7 cellular contexts compared by ENCODE assay signal in the genomic region with DNA sequence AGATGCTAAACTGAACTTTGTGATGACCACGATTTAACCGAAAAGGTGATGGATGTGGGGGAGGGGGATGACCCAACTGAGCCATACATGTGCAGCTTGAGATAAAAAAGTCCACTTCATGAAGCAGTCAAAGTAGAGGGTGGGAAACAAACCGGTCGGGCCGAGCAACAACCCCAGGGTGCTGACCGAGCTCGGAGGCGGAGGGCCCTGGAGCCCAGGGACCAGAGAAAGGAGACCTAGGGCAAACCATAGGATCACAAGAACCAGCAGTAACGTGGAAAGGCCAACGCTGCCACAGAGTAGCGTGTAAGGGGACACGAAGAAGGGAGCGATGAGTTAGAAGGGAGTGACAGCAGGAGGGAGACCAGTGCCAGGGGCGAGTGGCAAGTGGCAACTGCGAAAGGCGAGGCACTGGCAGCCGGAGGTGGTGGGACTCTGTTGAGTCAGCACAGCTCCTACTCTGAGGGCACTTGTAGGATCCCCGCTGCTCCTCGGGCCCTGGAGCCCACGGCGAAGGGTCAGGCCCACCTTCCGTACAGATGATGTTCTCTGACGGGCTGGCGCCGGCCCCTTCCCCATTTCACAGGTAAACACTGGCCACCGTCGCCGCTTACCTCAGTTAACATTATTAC. TPM values are rescaled to one million over a fixed set of nuclear protein-coding genes. Genes with fewer than 3 reads are reported as not detected.
DNase-seq lines count a peak whose midpoint lies in the region; ATAC-seq and TF ChIP-seq lines count a peak whose summit lies in the region.

No MANE protein-coding gene starts in this region.

- no peaks in the 10 kb centered on the region for H3K9me3 ChIP-seq in left lung

- ATAC-seq in GM18502 (IDR thresholded peaks at IDR 0.05; ENCODE audit: poor library complexity, unreplicated experiment) (peak; percentile 45), HG02588 (IDR thresholded peaks at IDR 0.05; ENCODE audit: unreplicated experiment) (peak; percentile 35), left lung (peak; percentile 71)

- intact Hi-C loops in left lung (cut with DNase I): no loop called here

- H3K36me3 ChIP-seq in left lung: no peaks in the 10 kb centered on the region

- no peaks in the 10 kb centered on the region for H3K27me3 ChIP-seq in left lung

- H3K4me3 ChIP-seq in left lung: peak overlapping the region; percentile 65 to 88

- no peak for TF ChIP-seq CTCF in left lung (IDR thresholded peaks at IDR 0.05)

- H3K4me1 ChIP-seq in left lung: peaks cover 3 to 50% of the 10 kb centered on the region in 2 donors

- H3K27ac ChIP-seq in cingulate gyrus (ENCODE audit: low read depth, low read length): peak overlapping the region; percentile 86
- H3K27ac ChIP-seq in left lung: peak overlapping the region; percentile 92 to 95

- DNase-seq in NCI-H1105 (lab: John Stamatoyannopoulos, UW): peak; percentile 46
- DNase-seq in activated CD4-positive, alpha-beta T cell treated with anti-CD3 and anti-CD28 coated beads for 4 hours: peak; percentile 42 to 49
- peak; percentile 68 to 80 for DNase-seq in left lung
- peak; percentile 52 for DNase-seq in stimulated activated CD4-positive, alpha-beta T cell treated with anti-CD3 and anti-CD28 coated beads, Interleukin-4, amount 100 ng/mL, for 24 hours

RNA-seq across cellular contexts. Expression of a gene that starts 0.5 kb away (rescaled TPM):
- 10 to 100 TPM; 49.4 to 51.4 TPM for total RNA-seq in left lung

Comparison
In these comparisons a context has a peak if more than half of its experiments do, and no peak if none do; other contexts are left out.
1. Peak in every context shown above with its lines: DNase-seq, ATAC-seq, H3K4me3 ChIP-seq and H3K27ac ChIP-seq.